17 cellular contexts compared by ENCODE assay signal in genomic region chr10:93235686-93236085, GRCh38.
DNase-seq lines count a peak whose midpoint lies in the region; ATAC-seq and TF ChIP-seq lines count a peak whose summit lies in the region.
"Had no signal": no experiment of that assay in that cellular context is flagged by ENCODE, and none has a peak within 500 bp of the region (broad histone marks: within the 10 kb centered on the region; RNA-seq: fewer than 3 reads in every experiment).

No MANE protein-coding gene starts in this region.

- DNase-seq in MCF 10A (ENCODE audit: unreplicated experiment) (peak; percentile 15), mammary epithelial cell (no peak), adrenal gland (peak in 6 of 7 donors; percentile 31 to 74 (median 42)), hepatocyte (ENCODE audit: low spot score) (peak; percentile 61), ureter (ENCODE audit: low spot score) (no peak), cerebellar cortex (ENCODE audit: low spot score) (no peak)
- DNase-seq: activated CD8-positive, alpha-beta T cell treated with anti-CD3 and anti-CD28 coated beads, Interleukin-2, amount 10 ng/mL, durations not matched to agents 7 days and 5 days; effector CD4-positive, alpha-beta T cell; naive thymus-derived CD8-positive, alpha-beta T cell; stimulated activated naive B cell treated with anti-CD40 and anti-IgM and Interleukin-4, amounts not matched to agents 10 μg/mL and 1 μg/mL and 100 μg/mL, for 72 hours had no signal

- no peak for ATAC-seq in GM18907 (IDR thresholded peaks at IDR 0.05; ENCODE audit: unreplicated experiment)
- ATAC-seq: activated CD8-positive, alpha-beta T cell treated with anti-CD3 and anti-CD28 coated beads, Interleukin-2, amount 10 ng/mL, durations not matched to agents 7 days and 5 days; naive thymus-derived CD8-positive, alpha-beta T cell; stimulated activated naive B cell treated with anti-CD40 and anti-IgM and Interleukin-4, amounts not matched to agents 10 μg/mL and 1 μg/mL and 100 μg/mL, for 72 hours had no signal

- no peaks in the 10 kb centered on the region for H3K9me2 ChIP-seq in hepatocyte (replicated peaks; ENCODE audit: insufficient read depth)

- H3K9me3 Mint-ChIP-seq in MCF 10A (ENCODE audit: unreplicated experiment): no peaks in the 10 kb centered on the region
- H3K9me3 Mint-ChIP-seq: activated T-helper 2 cell treated with anti-CD3 and anti-CD28 coated beads, Interferon-gamma antibody, Interleukin-2, Interleukin-4, amounts not matched to agents 10 μg/mL and 5 μg/mL and 100 μg/mL, durations not matched to agents 14 hours and 24 hours and 36 hours; naive thymus-derived CD8-positive, alpha-beta T cell had no signal

- H3K27me3 ChIP-seq in mammary epithelial cell (ENCODE audit: insufficient read depth, low read length): no peaks in the 10 kb centered on the region
- H3K27me3 ChIP-seq in adrenal gland: no peaks in the 10 kb centered on the region
- no peaks in the 10 kb centered on the region for H3K27me3 ChIP-seq in hepatocyte
- peaks cover 0 to 2% (median 0%) of the 10 kb centered on the region in 5 donors for H3K27me3 ChIP-seq in subcutaneous abdominal adipose tissue (ENCODE audit: control insufficient read depth in 5 of 5, insufficient read depth in 4 of 5, low read length in 5 of 5)

- H3K9ac ChIP-seq in mammary epithelial cell (ENCODE audit: insufficient read depth, low read length) (no peak overlapping the region), subcutaneous abdominal adipose tissue (ENCODE audit: low read length in 5 of 5) (peak overlapping the region in 3 of 5 donors; percentile 1 to 68 (median 55))

- dilution Hi-C loops in mammary epithelial cell (cut with HindIII; ENCODE audit: low sequenced_read_pairs): no loop called here

- no TSS peak for BruUV-seq in MCF 10A (replicated peaks; lab: Mats Ljungman, UMichigan)
- BruUV-seq in mammary epithelial cell (replicated peaks; lab: Mats Ljungman, UMichigan): no TSS peak

- H3K79me2 ChIP-seq in mammary epithelial cell (ENCODE audit: insufficient read depth, low read length) (no peaks in the 10 kb centered on the region), hepatocyte (no peaks in the 10 kb centered on the region)

- POLR2A ChIA-PET in MCF 10A (lab: Yijun Ruan, JAX): no interaction called here

- H3K4me3 ChIP-seq in mammary epithelial cell (replicated peaks in 1 of 3; ENCODE audit: insufficient read depth in 1 of 3, low read depth in 2 of 3, low read length in 3 of 3): no peak overlapping the region
- no peak overlapping the region for H3K4me3 ChIP-seq in adrenal gland
- H3K4me3 ChIP-seq in hepatocyte: no peak overlapping the region
- H3K4me3 ChIP-seq in subcutaneous abdominal adipose tissue (ENCODE audit: low read depth in 1 of 5, low read length in 5 of 5): peak overlapping the region in 1 of 5 donors; percentile 2
- H3K4me3 ChIP-seq: HAP-1, SK-N-MC had no signal

- intact Hi-C loops in MCF 10A (cut with micrococcal nuclease) (no loop called here), mammary epithelial cell (cut with micrococcal nuclease) (no loop called here), adrenal gland (cut with DNase I) (no loop called here)

- CTCF ChIA-PET in MCF 10A (lab: Yijun Ruan, JAX): no interaction called here
- CTCF ChIA-PET in mammary epithelial cell (lab: Charles Lee; ENCODE audit: low non-redundant PET): no interaction called here

- H3K4me2 ChIP-seq in mammary epithelial cell (ENCODE audit: insufficient read depth, low read depth, low read length) (no peak overlapping the region), hepatocyte (no peak overlapping the region)

- no peak for TF ChIP-seq POLR2A in adrenal gland (IDR thresholded peaks at IDR 0.05)

- TF ChIP-seq CTCF in MCF 10A (IDR thresholded peaks at IDR 0.05; ENCODE audit: unreplicated experiment): no peak
- TF ChIP-seq CTCF in mammary epithelial cell (conservative IDR thresholded peaks at IDR 0.05 in 1 of 2, IDR thresholded peaks at IDR 0.05 in 1 of 2; ENCODE audit: extremely low read depth in 1 of 2, insufficient read depth in 1 of 2, low read depth in 1 of 2, low read length in 2 of 2): no peak
- no peak for TF ChIP-seq CTCF in adrenal gland (IDR thresholded peaks at IDR 0.05)
- no peak for TF ChIP-seq CTCF in hepatocyte (IDR thresholded peaks at IDR 0.05; ENCODE audit: poor library complexity)

- H3K36me3 ChIP-seq in mammary epithelial cell (ENCODE audit: insufficient read depth, low read length): no peaks in the 10 kb centered on the region
- H3K36me3 ChIP-seq in adrenal gland (replicated peaks in 1 of 2): no peaks in the 10 kb centered on the region
- no peaks in the 10 kb centered on the region for H3K36me3 ChIP-seq in hepatocyte (replicated peaks; ENCODE audit: insufficient read depth, low read depth)
- no peaks in the 10 kb centered on the region for H3K36me3 ChIP-seq in subcutaneous abdominal adipose tissue (ENCODE audit: control insufficient read depth in 5 of 5, insufficient read depth in 5 of 5, low read length in 5 of 5)
- H3K36me3 ChIP-seq: HAP-1 had no signal

- no peaks in the 10 kb centered on the region for H3K27me3 Mint-ChIP-seq in MCF 10A (ENCODE audit: insufficient read depth, unreplicated experiment)

- no peaks in the 10 kb centered on the region for H3K9me3 ChIP-seq in mammary epithelial cell (replicated peaks; ENCODE audit: insufficient read depth, low read length)
- no peaks in the 10 kb centered on the region for H3K9me3 ChIP-seq in adrenal gland (replicated peaks in 1 of 3)
- H3K9me3 ChIP-seq in hepatocyte (ENCODE audit: low read depth): no peaks in the 10 kb centered on the region
- no peaks in the 10 kb centered on the region for H3K9me3 ChIP-seq in subcutaneous abdominal adipose tissue (ENCODE audit: control insufficient read depth in 5 of 5, low read length in 5 of 5)

- H2AFZ ChIP-seq in mammary epithelial cell (ENCODE audit: low read depth, low read length) (no peak overlapping the region), hepatocyte (no peak overlapping the region)

- no peaks in the 10 kb centered on the region for H3K36me3 Mint-ChIP-seq in MCF 10A (ENCODE audit: insufficient read depth, unreplicated experiment)
- H3K36me3 Mint-ChIP-seq: naive thymus-derived CD8-positive, alpha-beta T cell; stimulated activated naive B cell treated with anti-CD40 and anti-IgM and Interleukin-4, amounts not matched to agents 10 μg/mL and 1 μg/mL and 100 μg/mL, for 72 hours had no signal

- H3K4me1 ChIP-seq in mammary epithelial cell (ENCODE audit: insufficient read depth, low read length): no peaks in the 10 kb centered on the region
- no peaks in the 10 kb centered on the region for H3K4me1 ChIP-seq in adrenal gland (replicated peaks in 1 of 2)
- peaks cover 3% of the 10 kb centered on the region for H3K4me1 ChIP-seq in hepatocyte (ENCODE audit: insufficient read depth)
- H3K4me1 ChIP-seq in subcutaneous abdominal adipose tissue (ENCODE audit: control insufficient read depth in 5 of 5, insufficient read depth in 5 of 5, low read length in 5 of 5): peaks cover 6 to 28% (median 19%) of the 10 kb centered on the region in 5 donors

- no peaks in the 10 kb centered on the region for H4K20me1 ChIP-seq in mammary epithelial cell (ENCODE audit: insufficient read depth, low read length)
- no peaks in the 10 kb centered on the region for H4K20me1 ChIP-seq in hepatocyte (ENCODE audit: insufficient read depth, poor library complexity, severe bottlenecking)

- H3K27ac ChIP-seq in mammary epithelial cell (ENCODE audit: insufficient read depth, low read depth, low read length) (no peak overlapping the region), adrenal gland (no peak overlapping the region), hepatocyte (no peak overlapping the region), subcutaneous abdominal adipose tissue (ENCODE audit: low read depth, low read length) (peak overlapping the region; percentile 94)
- H3K27ac ChIP-seq: 22Rv1, HL-60, SK-N-MC had no signal

- H3K4me3 Mint-ChIP-seq in MCF 10A (ENCODE audit: unreplicated experiment): no peak overlapping the region
- H3K4me3 Mint-ChIP-seq: activated CD8-positive, alpha-beta T cell treated with anti-CD3 and anti-CD28 coated beads, Interleukin-2, amount 10 ng/mL, durations not matched to agents 7 days and 5 days; naive thymus-derived CD8-positive, alpha-beta T cell; stimulated activated naive B cell treated with anti-CD40 and anti-IgM and Interleukin-4, amounts not matched to agents 10 μg/mL and 1 μg/mL and 100 μg/mL, for 72 hours had no signal

- in situ Hi-C loops in mammary epithelial cell (cut with MboI; ENCODE audit: low sequenced_read_pairs in 2 of 2): no loop called here

- no peaks in the 10 kb centered on the region for H3K4me1 Mint-ChIP-seq in MCF 10A (ENCODE audit: insufficient read depth, unreplicated experiment)
- H3K4me1 Mint-ChIP-seq: naive thymus-derived CD8-positive, alpha-beta T cell had no signal

- WGBS in mammary epithelial cell (ENCODE audit: low coverage, missing lambda C conversion rate): 37% methylated on average over 3 of the region's 3 CpGs
- 30 to 49% (median 34%) methylated on average over 3 of the region's 3 CpGs for WGBS in adrenal gland, 4 donors
- WGBS in hepatocyte (ENCODE audit: low lambda C conversion rate, missing lambda C conversion rate): 66% methylated on average over 3 of the region's 3 CpGs

- H3K27ac Mint-ChIP-seq in MCF 10A (ENCODE audit: low read depth, unreplicated experiment): no peak overlapping the region
- H3K27ac Mint-ChIP-seq: activated CD8-positive, alpha-beta T cell treated with anti-CD3 and anti-CD28 coated beads, Interleukin-2, amount 10 ng/mL, durations not matched to agents 7 days and 5 days; activated T-helper 2 cell treated with anti-CD3 and anti-CD28 coated beads, Interferon-gamma antibody, Interleukin-2, Interleukin-4, amounts not matched to agents 10 μg/mL and 5 μg/mL and 100 μg/mL, durations not matched to agents 14 hours and 24 hours and 36 hours; naive thymus-derived CD8-positive, alpha-beta T cell; stimulated activated naive B cell treated with anti-CD40 and anti-IgM and Interleukin-4, amounts not matched to agents 10 μg/mL and 1 μg/mL and 100 μg/mL, for 72 hours had no signal

Comparison
In these comparisons a context has a peak if more than half of its experiments do, and no peak if none do; other contexts are left out.
1. DNase-seq: peak in MCF 10A (single experiment), adrenal gland (6 of 7) and hepatocyte (single experiment); none in mammary epithelial cell (single experiment), ureter (single experiment) and cerebellar cortex (single experiment).